8 cellular contexts compared by ENCODE assay signal in the genomic region with DNA sequence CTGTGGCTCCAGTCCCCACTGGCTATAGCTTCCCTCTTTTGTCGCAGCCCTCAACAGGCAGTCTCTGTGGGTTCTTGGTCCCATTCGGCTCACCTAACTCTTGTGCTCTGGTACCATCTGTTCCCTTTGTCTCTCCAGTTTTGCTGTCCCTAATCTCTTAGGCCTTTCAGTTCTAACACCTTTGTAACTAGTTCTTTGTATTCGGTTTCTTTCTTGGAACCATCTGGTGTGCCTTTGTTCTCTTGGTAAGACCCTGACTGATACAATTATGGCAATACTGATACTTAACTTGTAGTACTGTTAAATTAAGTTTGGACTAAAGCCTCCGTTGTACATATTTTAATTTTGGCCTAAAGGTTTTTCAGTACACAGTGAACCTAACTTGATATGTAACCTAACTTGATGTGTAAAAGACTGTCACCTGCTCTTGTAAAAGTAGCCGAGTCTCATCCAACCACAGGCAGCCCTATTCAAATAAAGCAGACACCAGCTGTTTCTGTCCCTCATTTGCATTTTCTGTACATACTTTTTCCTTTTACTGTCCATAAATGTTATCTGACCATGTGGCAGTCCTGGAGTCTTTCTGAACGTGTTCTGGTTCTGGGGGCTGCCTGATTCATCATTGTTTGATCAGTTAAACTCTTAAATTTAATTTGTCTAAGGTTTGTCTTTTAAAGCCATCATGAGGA. TPM values are rescaled to one million over a fixed set of nuclear protein-coding genes. Genes with fewer than 3 reads are reported as not detected.
DNase-seq lines count a peak whose midpoint lies in the region; ATAC-seq and TF ChIP-seq lines count a peak whose summit lies in the region.

No MANE protein-coding gene starts in this region.

- peak overlapping the region; percentile 40 for H3K27ac Mint-ChIP-seq in activated naive CD8-positive, alpha-beta T cell treated with anti-CD3 and anti-CD28 coated beads for 36 hours
- H3K27ac Mint-ChIP-seq in nephron progenitor cell: no peak overlapping the region

- H3K9me3 Mint-ChIP-seq in activated naive CD8-positive, alpha-beta T cell treated with anti-CD3 and anti-CD28 coated beads for 36 hours: peaks cover 2% of the 10 kb centered on the region
- no peaks in the 10 kb centered on the region for H3K9me3 Mint-ChIP-seq in nephron progenitor cell

- ATAC-seq in GM18499 (IDR thresholded peaks at IDR 0.05; ENCODE audit: insufficient read depth, unreplicated experiment) (peak; percentile 40), GM19468 (IDR thresholded peaks at IDR 0.05; ENCODE audit: extremely low read depth, unreplicated experiment) (peak; percentile 48), HG03196 (IDR thresholded peaks at IDR 0.05; ENCODE audit: unreplicated experiment) (peak; percentile 53)

- H3K27ac ChIP-seq in dorsolateral prefrontal cortex: no peak overlapping the region

- H3K27me3 Mint-ChIP-seq in activated naive CD8-positive, alpha-beta T cell treated with anti-CD3 and anti-CD28 coated beads for 36 hours: no peaks in the 10 kb centered on the region
- H3K27me3 Mint-ChIP-seq in nephron progenitor cell (ENCODE audit: low read depth, poor library complexity): peaks cover 3% of the 10 kb centered on the region

- peaks cover 65% of the 10 kb centered on the region for H3K4me1 Mint-ChIP-seq in activated naive CD8-positive, alpha-beta T cell treated with anti-CD3 and anti-CD28 coated beads for 36 hours
- peaks cover 38% of the 10 kb centered on the region for H3K4me1 Mint-ChIP-seq in nephron progenitor cell

- TF ChIP-seq CTCF in nephron progenitor cell (IDR thresholded peaks at IDR 0.05) (no peak), dorsolateral prefrontal cortex (IDR thresholded peaks at IDR 0.05 in 54 of 56, conservative IDR thresholded peaks at IDR 0.05 in 2 of 56; ENCODE audit: low read depth in 1 of 56, partially characterized antibody in 56 of 56) (no peak)

- DNase-seq in activated naive CD8-positive, alpha-beta T cell treated with anti-CD3 and anti-CD28 coated beads for 36 hours: no peak
- DNase-seq in HuH-7 (ENCODE audit: low spot score): no peak
- DNase-seq in NK-92 treated with Interleukin-12 subunit alpha and Interleukin-12 subunit beta, amount 100 ng/mL, for 24 hours (lab: John Stamatoyannopoulos, UW): no peak
- DNase-seq in nephron progenitor cell: no peak
- DNase-seq in dorsolateral prefrontal cortex: no peak

- H3K4me3 Mint-ChIP-seq in activated naive CD8-positive, alpha-beta T cell treated with anti-CD3 and anti-CD28 coated beads for 36 hours: no peak overlapping the region
- H3K4me3 Mint-ChIP-seq in nephron progenitor cell: no peak overlapping the region

- H3K4me3 ChIP-seq in dorsolateral prefrontal cortex: peak overlapping the region in 1 of 59 donors; percentile 4

- H3K36me3 Mint-ChIP-seq in activated naive CD8-positive, alpha-beta T cell treated with anti-CD3 and anti-CD28 coated beads for 36 hours: no peaks in the 10 kb centered on the region
- H3K36me3 Mint-ChIP-seq in nephron progenitor cell (ENCODE audit: low read depth): no peaks in the 10 kb centered on the region

- intact Hi-C loops in dorsolateral prefrontal cortex (cut with DNase I): loop anchor here in 1 of 2 donors (10.0 kb wide), 1 partner anchor 228 kb away; no protein-coding TSS in a partner anchor

- H3K27me3 ChIP-seq in dorsolateral prefrontal cortex: no peaks in the 10 kb centered on the region

RNA-seq across cellular contexts. Expression of a gene that starts 4.8 kb away (rescaled TPM):
- 10 to 100 TPM; 51.0 to 53.0 TPM for total RNA-seq in activated naive CD8-positive, alpha-beta T cell treated with anti-CD3 and anti-CD28 coated beads for 36 hours
- 10 to 100 TPM; 12.3 to 28.1 (median 20.4) TPM for total RNA-seq in dorsolateral prefrontal cortex

RNA-seq across cellular contexts. Expression of a gene that starts 7.3 kb away (rescaled TPM):
- total RNA-seq in activated naive CD8-positive, alpha-beta T cell treated with anti-CD3 and anti-CD28 coated beads for 36 hours: 10 to 100 TPM; 24.4 to 26.7 TPM
- total RNA-seq in dorsolateral prefrontal cortex: 10 to 100 TPM; 24.8 to 56.2 (median 37.5) TPM
